Comparison of ENCODE assay signal across 9 cellular contexts in the genomic region with DNA sequence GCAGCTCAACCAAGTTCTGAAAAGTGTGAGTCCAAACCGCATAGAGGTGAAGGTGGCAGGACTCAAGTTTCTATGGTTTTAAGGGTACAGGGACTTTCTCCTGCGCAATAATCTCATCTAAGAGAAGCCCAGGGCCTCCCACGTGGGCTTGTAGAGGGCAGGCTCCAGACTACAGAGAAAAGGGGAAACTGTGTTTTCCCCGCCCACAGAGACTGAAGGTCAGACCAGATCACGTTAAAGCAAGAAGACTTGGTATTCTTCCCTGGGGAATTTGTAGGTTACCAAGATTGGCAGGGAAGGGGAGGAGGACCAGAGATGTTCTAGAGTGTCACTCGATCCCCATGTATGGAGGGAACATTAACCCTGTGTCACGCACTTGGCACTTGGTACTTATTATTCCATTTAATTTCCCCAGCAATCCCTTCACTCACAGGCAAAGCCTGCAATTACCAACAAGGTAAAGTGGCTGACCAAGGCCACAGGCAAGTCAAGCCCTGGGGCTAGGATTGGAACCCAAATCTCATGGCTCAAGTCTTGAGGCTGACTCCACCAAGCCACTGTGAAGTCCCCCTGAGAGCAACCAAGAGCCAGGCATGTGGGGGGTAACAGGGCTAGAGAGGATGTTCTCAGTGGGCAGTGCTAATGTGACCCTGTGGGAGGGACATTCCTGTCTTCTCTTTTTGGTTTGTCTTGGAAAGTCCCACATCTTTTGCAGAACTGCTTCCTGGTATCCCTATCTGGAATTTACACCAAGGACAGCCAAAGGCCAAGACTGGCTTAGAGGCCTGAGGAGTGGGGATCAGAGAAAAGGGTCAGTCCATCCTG. TPM values are rescaled to one million over a fixed set of nuclear protein-coding genes. Genes with fewer than 3 reads are reported as not detected.
DNase-seq lines count a peak whose midpoint lies in the region; ATAC-seq and TF ChIP-seq lines count a peak whose summit lies in the region.
"Had no signal": no experiment of that assay in that cellular context is flagged by ENCODE, and none has a peak within 500 bp of the region (broad histone marks: within the 10 kb centered on the region; RNA-seq: fewer than 3 reads in every experiment).

No MANE protein-coding gene starts in this region.

- no peak overlapping the region for H2AFZ ChIP-seq in osteoblast (ENCODE audit: low read length)

- ATAC-seq in GM21515 (IDR thresholded peaks at IDR 0.05; ENCODE audit: unreplicated experiment) (peak; percentile 68), HG03521 (IDR thresholded peaks at IDR 0.05; ENCODE audit: unreplicated experiment) (peak; percentile 56), gastroesophageal sphincter (peak; percentile 55)

- peaks cover 0 to 4% (median 0%) of the 10 kb centered on the region in 3 donors for H3K9me3 ChIP-seq in gastroesophageal sphincter
- 0 out of 2 replicates have a peak, but pooled peaks cover 4% of the 10 kb centered on the region for H3K9me3 ChIP-seq in SJCRH30 (replicated peaks)
- no peaks in the 10 kb centered on the region for H3K9me3 ChIP-seq in osteoblast (ENCODE audit: low read depth, low read length)

- TF ChIP-seq EP300 in gastroesophageal sphincter (IDR thresholded peaks at IDR 0.05): no peak

- in situ Hi-C loops in GM13976 (cut with MboI; ENCODE audit: low sequenced_read_pairs, unreplicated experiment): no loop called here

- H4K20me1 ChIP-seq in osteoblast (ENCODE audit: insufficient read depth, low read length): no peaks in the 10 kb centered on the region

- no peak for TF ChIP-seq POLR2A in gastroesophageal sphincter (IDR thresholded peaks at IDR 0.05)

- TF ChIP-seq CTCF in GM13976 (IDR thresholded peaks at IDR 0.05; ENCODE audit: borderline replicate concordance, control extremely low read depth, extremely low read depth, insufficient read depth, missing control alignments) (no peak), gastroesophageal sphincter (IDR thresholded peaks at IDR 0.05) (no peak), osteoblast (IDR thresholded peaks at IDR 0.05; ENCODE audit: extremely low read depth, low read depth, low read length) (no peak), foreskin fibroblast (IDR thresholded peaks at IDR 0.05; ENCODE audit: low read depth, low read length) (no peak)

- no peak overlapping the region for H3K27ac ChIP-seq in gastroesophageal sphincter
- H3K27ac ChIP-seq in SJCRH30: no peak overlapping the region
- no peak overlapping the region for H3K27ac ChIP-seq in osteoblast (ENCODE audit: low read depth, low read length)

- DNase-seq in GM13976 (ENCODE audit: low spot score) (peak; percentile 65), SJCRH30 (no peak), osteoblast (ENCODE audit: insufficient read length, low spot score, missing footprints) (no peak), foreskin fibroblast (no peak)
- DNase-seq in NK-92 treated with Interleukin-12 subunit alpha and Interleukin-12 subunit beta, amount 100 ng/mL, for 24 hours (lab: John Stamatoyannopoulos, UW): no peak
- DNase-seq: NCI-H1930 had no signal

- no peak overlapping the region for H3K4me2 ChIP-seq in osteoblast (ENCODE audit: insufficient read depth, low read length)

- H3K4me1 ChIP-seq in gastroesophageal sphincter (peaks cover 0 to 15% (median 0%) of the 10 kb centered on the region in 3 donors), SJCRH30 (no peaks in the 10 kb centered on the region; the same call in 1 of the 2 replicates), osteoblast (ENCODE audit: insufficient read depth, low read length) (peaks cover 10% of the 10 kb centered on the region)

- no peaks in the 10 kb centered on the region for H3K79me2 ChIP-seq in osteoblast (ENCODE audit: insufficient read depth, low read length)

- H3K4me3 ChIP-seq in gastroesophageal sphincter (no peak overlapping the region), SJCRH30 (no peak overlapping the region), osteoblast (ENCODE audit: insufficient read depth, low read length) (no peak overlapping the region), foreskin fibroblast (ENCODE audit: low read depth in 1 of 2, low read length in 2 of 2) (no peak overlapping the region)

- WGBS in gastroesophageal sphincter (ENCODE audit: low coverage in 1 of 2), 2 donors: 73 to 76% methylated on average over 5 to 6 of the region's 7 CpGs

- no peaks in the 10 kb centered on the region for H3K27me3 ChIP-seq in gastroesophageal sphincter
- no peaks in the 10 kb centered on the region for H3K27me3 ChIP-seq in SJCRH30
- peaks cover 11% of the 10 kb centered on the region for H3K27me3 ChIP-seq in osteoblast (ENCODE audit: insufficient read depth, low read length)

- no peaks in the 10 kb centered on the region for H3K36me3 ChIP-seq in gastroesophageal sphincter
- H3K36me3 ChIP-seq in SJCRH30: no peaks in the 10 kb centered on the region
- no peaks in the 10 kb centered on the region for H3K36me3 ChIP-seq in osteoblast (ENCODE audit: insufficient read depth, low read length)

RNA-seq across cellular contexts. Expression of a gene that starts 18.3 kb away (rescaled TPM):
- 10 to 100 TPM; 13.2 to 31.7 (median 19.3) TPM for total RNA-seq in gastroesophageal sphincter
- 26.1 and 28.4 TPM in 2 replicates for total RNA-seq in SJCRH30 (2014; rRNA removed; shearing (Covaris generic))
- total RNA-seq in osteoblast: 128 and 130 TPM in 2 replicates
